23 cellular contexts compared by ENCODE assay signal in the genomic region with DNA sequence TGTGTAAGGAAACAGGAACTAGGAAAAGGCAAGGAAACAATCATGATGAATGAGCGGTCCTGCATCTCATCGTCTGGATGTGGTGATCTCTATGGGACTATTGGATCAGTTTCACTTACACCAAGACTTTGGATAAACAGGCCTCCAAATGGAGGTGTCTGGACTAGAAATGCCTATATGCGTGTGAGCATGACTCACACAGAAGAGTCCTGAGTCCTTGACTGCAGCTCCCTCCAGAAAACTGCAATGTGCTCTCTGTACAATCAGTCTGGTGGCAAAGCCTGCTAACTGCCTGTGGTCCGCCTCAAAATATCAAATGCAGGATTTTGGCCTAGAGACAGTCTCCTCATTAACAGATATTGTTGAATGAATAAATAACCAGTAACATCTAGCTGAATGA.
DNase-seq lines count a peak whose midpoint lies in the region; ATAC-seq and TF ChIP-seq lines count a peak whose summit lies in the region.
"Had no signal": no experiment of that assay in that cellular context is flagged by ENCODE, and none has a peak within 500 bp of the region (broad histone marks: within the 10 kb centered on the region; RNA-seq: fewer than 3 reads in every experiment).

No MANE protein-coding gene starts in this region.

- no peak overlapping the region for H3K23ac ChIP-seq in neuronal stem cell (ENCODE audit: low read depth, low read length, poor library complexity)

- CTCF ChIA-PET in RWPE1 (lab: Yijun Ruan, JAX): no interaction called here

- WGBS in neuronal stem cell (ENCODE audit: extremely low coverage in 2 of 2, insufficient read length in 2 of 2, insufficient replicate concordance in 1 of 2), 2 donors: no CpG with 5 or more reads among the region's 4 CpGs

- H3K79me1 ChIP-seq in neuronal stem cell (ENCODE audit: low read depth, low read length): no peaks in the 10 kb centered on the region

- H3K36me3 ChIP-seq in neuronal stem cell (replicated peaks in 1 of 2; ENCODE audit: control insufficient read depth in 2 of 2, insufficient read depth in 2 of 2, low read length in 2 of 2): no peaks in the 10 kb centered on the region
- H3K36me3 ChIP-seq: ascending aorta, gastroesophageal sphincter had no signal

- TF ChIP-seq POLR2A in GM18505 (IDR thresholded peaks at IDR 0.05; ENCODE audit: borderline replicate concordance, extremely low read depth, insufficient read depth, insufficient read length): no peak

- H2AFZ ChIP-seq in neuronal stem cell (ENCODE audit: low read length): peak overlapping the region; percentile 0

- POLR2A ChIA-PET in RWPE1 (lab: Yijun Ruan, JAX; ENCODE audit: low non-redundant PET): no interaction called here

- H2BK15ac ChIP-seq in neuronal stem cell (ENCODE audit: low read length): no peak overlapping the region

- H3K27me3 ChIP-seq in neuronal stem cell (ENCODE audit: control insufficient read depth in 3 of 3, insufficient read depth in 3 of 3, low read depth in 1 of 3, low read length in 3 of 3): no peaks in the 10 kb centered on the region
- H3K27me3 ChIP-seq: ascending aorta, gastroesophageal sphincter had no signal

- peaks cover 0 to 9% of the 10 kb centered on the region in 2 donors for H3K9me3 ChIP-seq in neuronal stem cell (replicated peaks in 1 of 2; ENCODE audit: control insufficient read depth in 2 of 2, insufficient read depth in 1 of 2, low read depth in 1 of 2, low read length in 2 of 2)
- H3K9me3 ChIP-seq: ascending aorta, gastroesophageal sphincter had no signal

- no peak overlapping the region for H2AK5ac ChIP-seq in neuronal stem cell (ENCODE audit: low read depth, low read length)

- TF ChIP-seq CTCF in RWPE1 (conservative IDR thresholded peaks at IDR 0.05; ENCODE audit: low read depth): no peak
- TF ChIP-seq CTCF in epithelial cell of esophagus (IDR thresholded peaks at IDR 0.05; ENCODE audit: insufficient read depth, low read depth, low read length, missing control alignments): no peak

- H4K8ac ChIP-seq in neuronal stem cell (ENCODE audit: low read depth, low read length): no peak overlapping the region

- DNase-seq in EH (ENCODE audit: low read depth): peak; percentile 35
- DNase-seq in RWPE1 (ENCODE audit: low spot score): peak; percentile 11
- peak; percentile 66 for DNase-seq in epithelial cell of esophagus (ENCODE audit: low read depth)
- no peak for DNase-seq in neuronal stem cell (ENCODE audit: low spot score)
- no peak for DNase-seq in activated CD8-positive, alpha-beta memory T cell treated with anti-CD3 and anti-CD28 coated beads for 24 hours
- no peak for DNase-seq in NK-92 (lab: John Stamatoyannopoulos, UW; ENCODE audit: unreplicated experiment)
- DNase-seq: activated naive CD4-positive, alpha-beta T cell treated with anti-CD3 and anti-CD28 coated beads, Interleukin-2, amount 50 U/mL, for 16 hours; activated T-cell treated with anti-CD3 and anti-CD28 coated beads, Interleukin-2, amount 50 U/mL, for 48 hours; left colon; midbrain; NCI-H1092; NCI-H2081 treated with DMSO at 0.1 percent for 48 hours; nephron progenitor cell; stimulated activated naive CD4-positive, alpha-beta T cell treated with Interleukin-2 at 50 U/mL for 16 hours; T1000 had no signal

- ATAC-seq in GM18505 (IDR thresholded peaks at IDR 0.05; ENCODE audit: unreplicated experiment) (no peak), HG03280 (IDR thresholded peaks at IDR 0.05; ENCODE audit: unreplicated experiment) (no peak)
- ATAC-seq: activated CD4-positive, CD25-positive, alpha-beta regulatory T cell treated with anti-CD3 and anti-CD28 coated beads, Interleukin-2, amount 50 U/mL, for 24 hours; gastroesophageal sphincter; GM12878; left colon had no signal

- H2BK12ac ChIP-seq in neuronal stem cell (ENCODE audit: low read length): no peak overlapping the region

- H3K14ac ChIP-seq in neuronal stem cell (ENCODE audit: low read length): no peak overlapping the region

- no peaks in the 10 kb centered on the region for H3K4me1 ChIP-seq in neuronal stem cell (ENCODE audit: control insufficient read depth in 2 of 2, insufficient read depth in 1 of 2, low read depth in 1 of 2, low read length in 2 of 2)
- H3K4me1 ChIP-seq: ascending aorta, gastroesophageal sphincter had no signal

- no peak overlapping the region for H3K18ac ChIP-seq in neuronal stem cell (ENCODE audit: low read length)

- no peak overlapping the region for H3K4ac ChIP-seq in neuronal stem cell (ENCODE audit: low read length)

- no peak overlapping the region for H4K91ac ChIP-seq in neuronal stem cell (ENCODE audit: low read depth, low read length, poor library complexity)

- no peak overlapping the region for H3K4me2 ChIP-seq in neuronal stem cell (ENCODE audit: insufficient read depth, low read length, poor library complexity, severe bottlenecking)
- H3K4me2 ChIP-seq: KMS-11 had no signal

- H3K4me3 ChIP-seq in epithelial cell of esophagus (ENCODE audit: low read length) (no peak overlapping the region), neuronal stem cell (ENCODE audit: low read length in 2 of 2) (no peak overlapping the region)
- H3K4me3 ChIP-seq: ascending aorta, gastroesophageal sphincter, GM12878, skin epidermis had no signal

- H3K27ac ChIP-seq in RWPE1 (no peak overlapping the region), neuronal stem cell (replicated peaks; ENCODE audit: low read length) (no peak overlapping the region)
- H3K27ac ChIP-seq: ascending aorta, gastroesophageal sphincter, KMS-11, skin epidermis had no signal

- no peak overlapping the region for H2BK5ac ChIP-seq in neuronal stem cell (ENCODE audit: low read length)

- no peak overlapping the region for H2BK120ac ChIP-seq in neuronal stem cell (ENCODE audit: low read depth, low read length)

- no peak overlapping the region for H3K9ac ChIP-seq in neuronal stem cell (ENCODE audit: low read depth, low read length, poor library complexity)
- H3K9ac ChIP-seq: KMS-11 had no signal

Comparison
In these comparisons a context has a peak if more than half of its experiments do, and no peak if none do; other contexts are left out.
1. DNase-seq: peak in EH (single experiment), RWPE1 (single experiment) and epithelial cell of esophagus (single experiment); none in neuronal stem cell (single experiment), activated CD8-positive, alpha-beta memory T cell treated with anti-CD3 and anti-CD28 coated beads for 24 hours (single experiment) and NK-92 (single experiment).